Comparison of ENCODE assay signal across 8 cellular contexts in genomic region chr6:144104898-144105487, GRCh38. TPM values are rescaled to one million over a fixed set of nuclear protein-coding genes. Genes with fewer than 3 reads are reported as not detected.
DNase-seq lines count a peak whose midpoint lies in the region; ATAC-seq and TF ChIP-seq lines count a peak whose summit lies in the region.

No MANE protein-coding gene starts in this region.

- no peak overlapping the region for H3K27ac Mint-ChIP-seq in chondrocyte (ENCODE audit: unreplicated experiment)
- no peak overlapping the region for H3K27ac Mint-ChIP-seq in type B pancreatic cell

- H3K4me3 ChIP-seq in Peyer's patch = no peak overlapping the region
- H3K4me3 ChIP-seq in liver (ENCODE audit: low read depth in 1 of 3, low read length in 3 of 3) = no peak overlapping the region

- peak; percentile 33 for DNase-seq in activated gamma-delta T cell treated with Interleukin-2 at 50 U/mL for 16 hours
- no peak for DNase-seq in activated gamma-delta T cell (lab: John Stamatoyannopoulos, UW)
- no peak for DNase-seq in Peyer's patch
- no peak for DNase-seq in chondrocyte (ENCODE audit: low spot score)
- no peak for DNase-seq in type B pancreatic cell (ENCODE audit: extremely low spot score, unreplicated experiment)

- no peaks in the 10 kb centered on the region for H3K36me3 ChIP-seq in Peyer's patch
- H3K36me3 ChIP-seq in liver (ENCODE audit: control insufficient read depth in 4 of 4, insufficient read depth in 3 of 4, low read depth in 1 of 4, low read length in 3 of 4) = no peaks in the 10 kb centered on the region

- TF ChIP-seq EP300 in Ishikawa (IDR thresholded peaks at IDR 0.05; ENCODE audit: borderline replicate concordance) = no peak

- no peak overlapping the region for H3K4me3 Mint-ChIP-seq in chondrocyte (ENCODE audit: unreplicated experiment)
- no peak overlapping the region for H3K4me3 Mint-ChIP-seq in type B pancreatic cell

- WGBS in liver = 1% methylated on average over 2 of the region's 2 CpGs

- peak in 5 of 6 experiments; percentile 70 to 78 (median 72) for TF ChIP-seq CTCF in Peyer's patch (IDR thresholded peaks at IDR 0.05)
- TF ChIP-seq CTCF in chondrocyte (IDR thresholded peaks at IDR 0.05) = peak; percentile 94
- peak; percentile 68 for TF ChIP-seq CTCF in liver (IDR thresholded peaks at IDR 0.05; ENCODE audit: low read depth, low read length, missing input control)
- TF ChIP-seq CTCF in type B pancreatic cell (conservative IDR thresholded peaks at IDR 0.05) = peak; percentile 84

- TF ChIP-seq POLR2A in Peyer's patch (IDR thresholded peaks at IDR 0.05) = no peak

- TF ChIP-seq RAD21 in Ishikawa (IDR thresholded peaks at IDR 0.05; ENCODE audit: low read depth) (peak; percentile 94), liver (IDR thresholded peaks at IDR 0.05) (peak; percentile 97 to 98)

- H3K36me3 Mint-ChIP-seq in chondrocyte (ENCODE audit: low read depth) (no peaks in the 10 kb centered on the region), type B pancreatic cell (no peaks in the 10 kb centered on the region)

- ATAC-seq in GM21515 (IDR thresholded peaks at IDR 0.05; ENCODE audit: unreplicated experiment) = peak; percentile 86

- H3K9me3 ChIP-seq in Peyer's patch (no peaks in the 10 kb centered on the region), liver (ENCODE audit: control insufficient read depth in 4 of 4, low read length in 3 of 4) (no peaks in the 10 kb centered on the region)

- H3K27ac ChIP-seq in Peyer's patch (no peak overlapping the region), liver (ENCODE audit: low read depth in 1 of 2, low read length in 2 of 2) (no peak overlapping the region)

- H3K9me3 Mint-ChIP-seq in chondrocyte (ENCODE audit: low read depth) (no peaks in the 10 kb centered on the region), type B pancreatic cell (no peaks in the 10 kb centered on the region)

- peaks cover 3% of the 10 kb centered on the region for H3K4me1 Mint-ChIP-seq in chondrocyte (ENCODE audit: low read depth)
- H3K4me1 Mint-ChIP-seq in type B pancreatic cell (ENCODE audit: unreplicated experiment) = peaks cover 3% of the 10 kb centered on the region

- H3K27me3 Mint-ChIP-seq in chondrocyte (ENCODE audit: low read depth) = peaks cover 1% of the 10 kb centered on the region
- H3K27me3 Mint-ChIP-seq in type B pancreatic cell = peaks cover 23% of the 10 kb centered on the region

- H3K27me3 ChIP-seq in Peyer's patch (no peaks in the 10 kb centered on the region), liver (ENCODE audit: control insufficient read depth in 4 of 4, insufficient read depth in 4 of 4, low read length in 3 of 4) (no peaks in the 10 kb centered on the region)

- H3K4me1 ChIP-seq in Peyer's patch (no peaks in the 10 kb centered on the region), liver (ENCODE audit: control insufficient read depth in 4 of 4, insufficient read depth in 4 of 4, low read length in 3 of 4) (no peaks in the 10 kb centered on the region)

- no peak overlapping the region for H3K9ac ChIP-seq in liver (ENCODE audit: low read depth in 1 of 2, low read length in 2 of 2)

TF ChIP-seq in Ishikawa, 13 proteins besides CTCF, POLR2A, EP300 and RAD21:
- TF ChIP-seq, protein P1, sequence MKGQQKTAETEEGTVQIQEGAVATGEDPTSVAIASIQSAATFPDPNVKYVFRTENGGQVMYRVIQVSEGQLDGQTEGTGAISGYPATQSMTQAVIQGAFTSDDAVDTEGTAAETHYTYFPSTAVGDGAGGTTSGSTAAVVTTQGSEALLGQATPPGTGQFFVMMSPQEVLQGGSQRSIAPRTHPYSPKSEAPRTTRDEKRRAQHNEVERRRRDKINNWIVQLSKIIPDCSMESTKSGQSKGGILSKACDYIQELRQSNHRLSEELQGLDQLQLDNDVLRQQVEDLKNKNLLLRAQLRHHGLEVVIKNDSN (IDR thresholded peaks at IDR 0.05) = no peak

TF ChIP-seq in liver, 16 proteins besides CTCF, POLR2A, EP300 and RAD21:
- TF ChIP-seq YY1 (IDR thresholded peaks at IDR 0.05) = peak; percentile 44
- no peak for TF ChIP-seq FOXA1 (IDR thresholded peaks at IDR 0.05)
- peak in 1 of 2 donors; percentile 12 for TF ChIP-seq HNF4A (conservative IDR thresholded peaks at IDR 0.05)
- TF ChIP-seq, protein P2, sequence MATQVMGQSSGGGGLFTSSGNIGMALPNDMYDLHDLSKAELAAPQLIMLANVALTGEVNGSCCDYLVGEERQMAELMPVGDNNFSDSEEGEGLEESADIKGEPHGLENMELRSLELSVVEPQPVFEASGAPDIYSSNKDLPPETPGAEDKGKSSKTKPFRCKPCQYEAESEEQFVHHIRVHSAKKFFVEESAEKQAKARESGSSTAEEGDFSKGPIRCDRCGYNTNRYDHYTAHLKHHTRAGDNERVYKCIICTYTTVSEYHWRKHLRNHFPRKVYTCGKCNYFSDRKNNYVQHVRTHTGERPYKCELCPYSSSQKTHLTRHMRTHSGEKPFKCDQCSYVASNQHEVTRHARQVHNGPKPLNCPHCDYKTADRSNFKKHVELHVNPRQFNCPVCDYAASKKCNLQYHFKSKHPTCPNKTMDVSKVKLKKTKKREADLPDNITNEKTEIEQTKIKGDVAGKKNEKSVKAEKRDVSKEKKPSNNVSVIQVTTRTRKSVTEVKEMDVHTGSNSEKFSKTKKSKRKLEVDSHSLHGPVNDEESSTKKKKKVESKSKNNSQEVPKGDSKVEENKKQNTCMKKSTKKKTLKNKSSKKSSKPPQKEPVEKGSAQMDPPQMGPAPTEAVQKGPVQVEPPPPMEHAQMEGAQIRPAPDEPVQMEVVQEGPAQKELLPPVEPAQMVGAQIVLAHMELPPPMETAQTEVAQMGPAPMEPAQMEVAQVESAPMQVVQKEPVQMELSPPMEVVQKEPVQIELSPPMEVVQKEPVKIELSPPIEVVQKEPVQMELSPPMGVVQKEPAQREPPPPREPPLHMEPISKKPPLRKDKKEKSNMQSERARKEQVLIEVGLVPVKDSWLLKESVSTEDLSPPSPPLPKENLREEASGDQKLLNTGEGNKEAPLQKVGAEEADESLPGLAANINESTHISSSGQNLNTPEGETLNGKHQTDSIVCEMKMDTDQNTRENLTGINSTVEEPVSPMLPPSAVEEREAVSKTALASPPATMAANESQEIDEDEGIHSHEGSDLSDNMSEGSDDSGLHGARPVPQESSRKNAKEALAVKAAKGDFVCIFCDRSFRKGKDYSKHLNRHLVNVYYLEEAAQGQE (IDR thresholded peaks at IDR 0.05) = no peak
- TF ChIP-seq GABPA (IDR thresholded peaks at IDR 0.05 in 1 of 2, conservative IDR thresholded peaks at IDR 0.05 in 1 of 2) = no peak
- TF ChIP-seq, protein P3, sequence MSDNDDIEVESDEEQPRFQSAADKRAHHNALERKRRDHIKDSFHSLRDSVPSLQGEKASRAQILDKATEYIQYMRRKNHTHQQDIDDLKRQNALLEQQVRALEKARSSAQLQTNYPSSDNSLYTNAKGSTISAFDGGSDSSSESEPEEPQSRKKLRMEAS (IDR thresholded peaks at IDR 0.05) = peak; percentile 11

RNA-seq across cellular contexts. Expression of gene SF3B5, which starts 9.6 kb away (rescaled TPM):
- total RNA-seq in Peyer's patch = 100 to 1,000 TPM in 1 of 4 donors, 10 to 100 TPM in 3; 66.8 to 114 (median 94.0) TPM
- 97.9 to 118 TPM (median 101 TPM) in 3 replicates for total RNA-seq in chondrocyte
- total RNA-seq in liver = 10 to 100 TPM; 51.8 to 63.1 TPM
- polyA plus RNA-seq in liver = 100 to 1,000 TPM; 131 to 178 TPM
- 138 and 148 TPM in 2 replicates for total RNA-seq in type B pancreatic cell (ENCODE audit: low replicate concordance)

RNA-seq across cellular contexts. Expression of gene STX11, which starts 45.3 kb away (rescaled TPM):
- 10 to 100 TPM in 1 of 4 donors, 1 to 10 TPM in 3; 1.6 to 11.6 (median 2.4) TPM for total RNA-seq in Peyer's patch
- total RNA-seq in chondrocyte = 1.6 to 3.1 TPM (median 2.9 TPM) in 3 replicates
- 1 to 10 TPM; 4.5 to 4.9 TPM for total RNA-seq in liver
- 1 to 10 TPM; 1.3 to 2.2 TPM for polyA plus RNA-seq in liver
- 0.24 and 0.38 TPM in 2 replicates for total RNA-seq in type B pancreatic cell (ENCODE audit: low replicate concordance)
